ENCODE assay signal across 18 cellular contexts in genomic region chr6:52538252-52538905, GRCh38. TPM values are rescaled to one million over a fixed set of nuclear protein-coding genes. Genes with fewer than 3 reads are reported as not detected.
DNase-seq lines count a peak whose midpoint lies in the region; ATAC-seq and TF ChIP-seq lines count a peak whose summit lies in the region.
"Had no signal": no experiment of that assay in that cellular context is flagged by ENCODE, and none has a peak within 500 bp of the region (broad histone marks: within the 10 kb centered on the region; RNA-seq: fewer than 3 reads in every experiment).

No MANE protein-coding gene starts in this region.

- intact Hi-C loops in breast epithelium (cut with DNase I; ENCODE audit: low total_unique reads): no loop called here

- H3K36me3 ChIP-seq in breast epithelium (no peaks in the 10 kb centered on the region), HAP-1 (replicated peaks) (no peaks in the 10 kb centered on the region)
- H3K36me3 ChIP-seq: neural progenitor cell had no signal

- peak overlapping the region; percentile 44 for H3K27ac Mint-ChIP-seq in stimulated activated effector memory CD8-positive, alpha-beta T cell treated with anti-CD3 and anti-CD28 coated beads, Interleukin-12 subunit alpha, Interleukin-12 subunit beta, amount 100 ng/mL, for 72 hours
- H3K27ac Mint-ChIP-seq: neural progenitor cell had no signal

- in situ Hi-C loops in HAP-1 (cut with MboI; ENCODE audit: low sequenced_read_pairs): no loop called here

- no peaks in the 10 kb centered on the region for H3K36me3 Mint-ChIP-seq in stimulated activated effector memory CD8-positive, alpha-beta T cell treated with anti-CD3 and anti-CD28 coated beads, Interleukin-12 subunit alpha, Interleukin-12 subunit beta, amount 100 ng/mL, for 72 hours

- H3K27me3 ChIP-seq in breast epithelium (no peaks in the 10 kb centered on the region), HAP-1 (ENCODE audit: low read depth) (no peaks in the 10 kb centered on the region)
- H3K27me3 ChIP-seq: neural progenitor cell, suprapubic skin had no signal

- peak overlapping the region; percentile 8 to 17 for H3K27ac ChIP-seq in breast epithelium
- H3K27ac ChIP-seq: 22Rv1, neural progenitor cell, suprapubic skin had no signal

- H3K4me3 ChIP-seq in breast epithelium (no peak overlapping the region), HAP-1 (no peak overlapping the region)
- H3K4me3 ChIP-seq: neural progenitor cell, skin epidermis, suprapubic skin had no signal

- DNase-seq in DMS 273 (lab: John Stamatoyannopoulos, UW; ENCODE audit: unreplicated experiment): peak; percentile 18
- DNase-seq in DMS 273 treated with DMSO at 0.1 percent for 48 hours (lab: John Stamatoyannopoulos, UW): no peak
- DNase-seq in NCI-H69 (lab: John Stamatoyannopoulos, UW): peak; percentile 23
- DNase-seq in breast epithelium (ENCODE audit: low spot score in 2 of 2): no peak
- DNase-seq in stimulated activated effector memory CD8-positive, alpha-beta T cell treated with anti-CD3 and anti-CD28 coated beads, Interleukin-12 subunit alpha, Interleukin-12 subunit beta, amount 100 ng/mL, for 72 hours (ENCODE audit: low spot score in 2 of 2): no peak
- DNase-seq in HAP-1 (ENCODE audit: low spot score in 2 of 2): no peak
- DNase-seq in HT-29 (ENCODE audit: low spot score): no peak
- DNase-seq in nucleus accumbens (lab: John Stamatoyannopoulos, UW): no peak
- DNase-seq: activated CD4-positive, alpha-beta memory T cell treated with anti-CD3 and anti-CD28 coated beads, Interleukin-2, amount 10 ng/mL, durations not matched to agents 7 days and 5 days; activated gamma-delta T cell treated with Interleukin-2 at 50 U/mL for 16 hours; cerebellar nuclear complex; COR-L47; hippocampal formation had no signal

- H3K4me3 Mint-ChIP-seq in stimulated activated effector memory CD8-positive, alpha-beta T cell treated with anti-CD3 and anti-CD28 coated beads, Interleukin-12 subunit alpha, Interleukin-12 subunit beta, amount 100 ng/mL, for 72 hours: peak overlapping the region; percentile 2
- H3K4me3 Mint-ChIP-seq: activated CD4-positive, alpha-beta memory T cell treated with anti-CD3 and anti-CD28 coated beads, Interleukin-2, amount 10 ng/mL, durations not matched to agents 7 days and 5 days; neural progenitor cell had no signal

- H3K9me3 ChIP-seq in breast epithelium (no peaks in the 10 kb centered on the region), HAP-1 (no peaks in the 10 kb centered on the region)
- H3K9me3 ChIP-seq: suprapubic skin had no signal

- peaks cover 0 to 11% of the 10 kb centered on the region in 2 donors for H3K4me1 ChIP-seq in breast epithelium
- no peaks in the 10 kb centered on the region for H3K4me1 ChIP-seq in HAP-1

- ATAC-seq in stimulated activated effector memory CD8-positive, alpha-beta T cell treated with anti-CD3 and anti-CD28 coated beads, Interleukin-12 subunit alpha, Interleukin-12 subunit beta, amount 100 ng/mL, for 72 hours: no peak
- ATAC-seq: left lobe of liver had no signal

- no peak for TF ChIP-seq POLR2A in breast epithelium (IDR thresholded peaks at IDR 0.05)

- H3K9me3 Mint-ChIP-seq in stimulated activated effector memory CD8-positive, alpha-beta T cell treated with anti-CD3 and anti-CD28 coated beads, Interleukin-12 subunit alpha, Interleukin-12 subunit beta, amount 100 ng/mL, for 72 hours: no peaks in the 10 kb centered on the region
- H3K9me3 Mint-ChIP-seq: activated CD4-positive, alpha-beta memory T cell treated with anti-CD3 and anti-CD28 coated beads, Interleukin-2, amount 10 ng/mL, durations not matched to agents 7 days and 5 days; neural progenitor cell had no signal

- H3K4me1 Mint-ChIP-seq in stimulated activated effector memory CD8-positive, alpha-beta T cell treated with anti-CD3 and anti-CD28 coated beads, Interleukin-12 subunit alpha, Interleukin-12 subunit beta, amount 100 ng/mL, for 72 hours: peaks cover 41% of the 10 kb centered on the region

- TF ChIP-seq CTCF in breast epithelium (IDR thresholded peaks at IDR 0.05): no peak

RNA-seq across cellular contexts. Expression of gene TRAM2, which starts 38.5 kb away (rescaled TPM):
- 10 to 100 TPM; 11.9 to 33.0 (median 24.3) TPM for total RNA-seq in breast epithelium
- 4.1 and 4.6 TPM in 2 replicates for total RNA-seq in HT-29 (2014; rRNA removed; shearing (Covaris generic))

Comparison
In these comparisons a context has a peak if more than half of its experiments do, and no peak if none do; other contexts are left out.
1. DNase-seq: peak in DMS 273 (single experiment) and NCI-H69 (single experiment); none in DMS 273 treated with DMSO at 0.1 percent for 48 hours (single experiment), breast epithelium (0 of 2), stimulated activated effector memory CD8-positive, alpha-beta T cell treated with anti-CD3 and anti-CD28 coated beads, Interleukin-12 subunit alpha, Interleukin-12 subunit beta, amount 100 ng/mL, for 72 hours (0 of 2), HAP-1 (0 of 2), HT-29 (single experiment) and nucleus accumbens (0 of 56).